In genomic region chr2:163302141-163302540, GRCh38 we compare ENCODE assay signal across 20 cellular contexts.
DNase-seq lines count a peak whose midpoint lies in the region; ATAC-seq, FAIRE-seq and TF ChIP-seq lines count a peak whose summit lies in the region.
"Had no signal": no experiment of that assay in that cellular context is flagged by ENCODE, and none has a peak within 500 bp of the region (broad histone marks: within the 10 kb centered on the region; RNA-seq: fewer than 3 reads in every experiment).

No MANE protein-coding gene starts in this region.

- intact Hi-C loops in kidney (cut with DNase I) (no loop called here), pancreas (cut with DNase I) (no loop called here)

- no peak overlapping the region for H3K9ac ChIP-seq in kidney (ENCODE audit: low read length in 2 of 2)
- H3K9ac ChIP-seq: BLaER1 had no signal

- H3K9me3 ChIP-seq in kidney (ENCODE audit: control insufficient read depth in 1 of 2, low read length in 2 of 2) (peaks cover 0 to 2% of the 10 kb centered on the region in 2 donors), pancreas (no peaks in the 10 kb centered on the region), gastroesophageal sphincter (peaks cover 0 to 8% (median 0%) of the 10 kb centered on the region in 3 donors)

- no peak for TF ChIP-seq EP300 in gastroesophageal sphincter (IDR thresholded peaks at IDR 0.05)

- H3K27me3 ChIP-seq in pancreas, result no peaks in the 10 kb centered on the region
- H3K27me3 ChIP-seq in gastroesophageal sphincter, result no peaks in the 10 kb centered on the region
- H3K27me3 ChIP-seq: BLaER1 had no signal

- ATAC-seq in pancreas (no peak), gastroesophageal sphincter (no peak)
- ATAC-seq: GM12878, GM23338, HCT116 had no signal

- TF ChIP-seq CTCF in kidney (IDR thresholded peaks at IDR 0.05; ENCODE audit: borderline replicate concordance, extremely low read depth, insufficient read depth) (no peak), pancreas (IDR thresholded peaks at IDR 0.05) (no peak), gastroesophageal sphincter (IDR thresholded peaks at IDR 0.05) (no peak)

- no peak for TF ChIP-seq POLR2A in gastroesophageal sphincter (IDR thresholded peaks at IDR 0.05)

- FAIRE-seq in TTC549 (lab: Jason Lieb, UNC), result peak; percentile 71
- FAIRE-seq in endometrium (lab: Jason Lieb, UNC), result peak; percentile 41
- FAIRE-seq in kidney (lab: Jason Lieb, UNC), result peak; percentile 68
- no peak for FAIRE-seq in pancreas (lab: Jason Lieb, UNC)
- FAIRE-seq: D721Med, GM12878, GM19239 had no signal

- H3K36me3 ChIP-seq in kidney (ENCODE audit: control insufficient read depth in 1 of 2, insufficient read depth in 2 of 2, low read length in 2 of 2) (no peaks in the 10 kb centered on the region), pancreas (no peaks in the 10 kb centered on the region), gastroesophageal sphincter (no peaks in the 10 kb centered on the region)
- H3K36me3 ChIP-seq: BLaER1 had no signal

- 72 to 84% methylated on average over 1 of the region's 1 CpG for WGBS in pancreas, 2 donors
- 69 to 95% methylated on average over 1 of the region's 1 CpG for WGBS in gastroesophageal sphincter (ENCODE audit: low coverage in 1 of 2), 2 donors

- H3K4me1 ChIP-seq in kidney (ENCODE audit: control insufficient read depth in 1 of 2, insufficient read depth in 1 of 2, low read depth in 1 of 2, low read length in 2 of 2) (no peaks in the 10 kb centered on the region), pancreas (no peaks in the 10 kb centered on the region), gastroesophageal sphincter (no peaks in the 10 kb centered on the region)
- H3K4me1 ChIP-seq: BLaER1 had no signal

- H3K27ac ChIP-seq in kidney (ENCODE audit: low read depth in 2 of 2, low read length in 2 of 2) (no peak overlapping the region), pancreas (no peak overlapping the region), gastroesophageal sphincter (no peak overlapping the region)
- H3K27ac ChIP-seq: BLaER1, C4-2B had no signal

- H3K4me3 ChIP-seq in kidney (ENCODE audit: low read length in 2 of 2) (no peak overlapping the region), pancreas (no peak overlapping the region), gastroesophageal sphincter (no peak overlapping the region)
- H3K4me3 ChIP-seq: BLaER1, GM12878, GM23338 had no signal

- DNase-seq in kidney, result no peak
- DNase-seq in KG1 (lab: John Stamatoyannopoulos, UW), result no peak
- DNase-seq in pancreas, result no peak
- DNase-seq: CD4-positive, CD25-positive, alpha-beta regulatory T cell; CD8-positive, alpha-beta memory T cell; DMS 273 treated with DMSO at 0.1 percent for 48 hours; DMS79; EL; GDM1; H9 had no signal
